In the genomic region with DNA sequence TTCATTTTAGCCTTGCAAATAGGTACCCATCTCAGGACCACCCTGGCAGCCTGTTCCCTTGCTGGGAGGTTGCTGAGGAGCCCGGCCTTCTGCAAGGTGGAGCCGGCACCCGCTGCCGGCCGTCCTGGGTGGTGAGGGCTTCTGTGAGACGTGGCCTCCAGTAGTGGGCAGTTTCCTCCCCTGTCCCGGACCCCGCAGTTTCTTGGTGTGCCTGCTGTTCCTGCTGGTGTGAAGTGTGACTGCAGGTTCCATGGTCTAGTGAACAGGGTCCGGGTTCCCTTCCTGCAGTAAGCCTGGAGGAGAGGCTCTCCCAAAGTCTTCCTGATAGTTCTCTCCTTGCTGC, we compare ENCODE assay signal across 36 cellular contexts. TPM values are rescaled to one million over a fixed set of nuclear protein-coding genes. Genes with fewer than 3 reads are reported as not detected.
"Had no signal": no experiment of that assay in that cellular context is flagged by ENCODE, and none has a peak within 500 bp of the region (broad histone marks: within the 10 kb centered on the region; RNA-seq: fewer than 3 reads in every experiment).

No MANE protein-coding gene starts in this region.

- H3K9me3 ChIP-seq: adrenal gland, ascending aorta had no signal

- H3K9me3 Mint-ChIP-seq: activated CD4-positive, alpha-beta memory T cell treated with anti-CD3 and anti-CD28 coated beads, Interleukin-2, amount 10 ng/mL, durations not matched to agents 7 days and 5 days; activated CD4-positive, alpha-beta T cell treated with anti-CD3 and anti-CD28 coated beads, Interleukin-2, amount 10 ng/mL, durations not matched to agents 7 days and 5 days; activated naive CD4-positive, alpha-beta T cell treated with anti-CD3 and anti-CD28 coated beads for 36 hours; activated naive CD4-positive, alpha-beta T cell treated with anti-CD3 and anti-CD28 coated beads, Interleukin-2, amount 50 U/mL, for 72 hours; activated naive CD8-positive, alpha-beta T cell treated with anti-CD3 and anti-CD28 coated beads for 36 hours; activated T-cell treated with anti-CD3 and anti-CD28 coated beads, Interleukin-2, amount 50 U/mL, for 24 hours; activated T-helper 17 cell treated with anti-CD3 and anti-CD28 coated beads, Interleukin-2, amount 50 U/mL, for 72 hours; central memory CD8-positive, alpha-beta T cell; T-helper 1 cell treated with Interleukin-12 subunit alpha and Interleukin-12 subunit beta and Interleukin-4 antibody, amounts not matched to agents 30 μg/mL and 1 μg/mL, for 36 hours; T-helper 2 cell treated with Interferon-gamma antibody and Interleukin-4, amounts not matched to agents 5 μg/mL and 100 μg/mL, for 36 hours; WTC11 had no signal

- H3K4me3 ChIP-seq: adrenal gland, ascending aorta, cardiac muscle cell had no signal

- H3K4me1 Mint-ChIP-seq: activated CD4-positive, alpha-beta memory T cell treated with anti-CD3 and anti-CD28 coated beads, Interleukin-2, amount 10 ng/mL, durations not matched to agents 7 days and 5 days; activated CD4-positive, alpha-beta T cell treated with anti-CD3 and anti-CD28 coated beads for 36 hours; activated CD4-positive, alpha-beta T cell treated with anti-CD3 and anti-CD28 coated beads, Interleukin-2, amount 10 ng/mL, durations not matched to agents 7 days and 5 days; activated CD8-positive, alpha-beta memory T cell treated with anti-CD3 and anti-CD28 coated beads, Interleukin-2, amount 10 ng/mL, durations not matched to agents 7 days and 5 days; activated naive CD8-positive, alpha-beta T cell treated with anti-CD3 and anti-CD28 coated beads for 36 hours; activated T-helper 17 cell treated with anti-CD3 and anti-CD28 coated beads, Interleukin-2, amount 50 U/mL, for 72 hours; central memory CD8-positive, alpha-beta T cell had no signal

- DNase-seq: activated CD4-positive, alpha-beta memory T cell treated with anti-CD3 and anti-CD28 coated beads, Interleukin-2, amount 10 ng/mL, durations not matched to agents 7 days and 5 days; activated CD4-positive, alpha-beta T cell treated with anti-CD3 and anti-CD28 coated beads for 1 hour; activated CD4-positive, alpha-beta T cell treated with anti-CD3 and anti-CD28 coated beads for 36 hours; activated CD4-positive, alpha-beta T cell treated with anti-CD3 and anti-CD28 coated beads for 48 hours; activated CD4-positive, alpha-beta T cell treated with anti-CD3 and anti-CD28 coated beads, Interleukin-2, amount 10 ng/mL, durations not matched to agents 7 days and 5 days; activated CD4-positive, alpha-beta T cell treated with anti-CD3 and anti-CD28 coated beads, Interleukin-2, amount 50 U/mL, for 48 hours; activated CD4-positive, CD25-positive, alpha-beta regulatory T cell; activated CD8-positive, alpha-beta memory T cell treated with anti-CD3 and anti-CD28 coated beads for 24 hours; activated CD8-positive, alpha-beta memory T cell treated with anti-CD3 and anti-CD28 coated beads, Interleukin-2, amount 10 ng/mL, durations not matched to agents 7 days and 5 days; activated CD8-positive, alpha-beta memory T cell treated with anti-CD3 and anti-CD28 coated beads, Interleukin-2, amount 50 U/mL, for 48 hours; activated CD8-positive, alpha-beta T cell treated with anti-CD3 and anti-CD28 coated beads, Interleukin-2, amount 10 ng/mL, durations not matched to agents 7 days and 5 days; activated effector memory CD4-positive, alpha-beta T cell treated with anti-CD3 and anti-CD28 coated beads, Interleukin-2, amount 50 U/mL, for 16 hours; activated gamma-delta T cell treated with Interleukin-2 at 50 U/mL for 16 hours; activated naive CD4-positive, alpha-beta T cell; activated naive CD4-positive, alpha-beta T cell treated with anti-CD3 and anti-CD28 coated beads for 36 hours; activated naive CD4-positive, alpha-beta T cell treated with anti-CD3 and anti-CD28 coated beads, Interleukin-2, amount 50 U/mL, for 16 hours; activated naive CD8-positive, alpha-beta T cell treated with anti-CD3 and anti-CD28 coated beads for 36 hours; activated T-cell treated with anti-CD3 and anti-CD28 coated beads, Interleukin-2, amount 50 U/mL, for 24 hours; activated T-cell treated with anti-CD3 and anti-CD28 coated beads, Interleukin-2, amount 50 U/mL, for 48 hours; adrenal gland; amniotic stem cell; SW 1271; T-helper 1 cell; T-helper 2 cell; T-helper 9 cell had no signal

- H3K27me3 ChIP-seq: adrenal gland, ascending aorta, cardiac muscle cell had no signal

- ATAC-seq: activated CD4-positive, alpha-beta T cell treated with anti-CD3 and anti-CD28 coated beads for 36 hours; activated CD4-positive, CD25-positive, alpha-beta regulatory T cell treated with anti-CD3 and anti-CD28 coated beads, Interleukin-2, amount 50 U/mL, for 24 hours; activated CD8-positive, alpha-beta memory T cell treated with anti-CD3 and anti-CD28 coated beads, Interleukin-2, amount 10 ng/mL, durations not matched to agents 7 days and 5 days; activated CD8-positive, alpha-beta T cell treated with anti-CD3 and anti-CD28 coated beads, Interleukin-2, amount 10 ng/mL, durations not matched to agents 7 days and 5 days; activated naive CD4-positive, alpha-beta T cell treated with anti-CD3 and anti-CD28 coated beads, Interleukin-2, amount 50 U/mL, for 72 hours; activated T-helper 17 cell treated with anti-CD3 and anti-CD28 coated beads, Interleukin-2, amount 50 U/mL, for 72 hours; WTC11 had no signal

- H3K27ac ChIP-seq: adrenal gland, ascending aorta, cardiac muscle cell, VCaP had no signal

- H3K36me3 Mint-ChIP-seq: activated CD8-positive, alpha-beta memory T cell treated with anti-CD3 and anti-CD28 coated beads, Interleukin-2, amount 10 ng/mL, durations not matched to agents 7 days and 5 days; activated naive CD4-positive, alpha-beta T cell treated with anti-CD3 and anti-CD28 coated beads, Interleukin-2, amount 50 U/mL, for 72 hours; activated naive CD8-positive, alpha-beta T cell treated with anti-CD3 and anti-CD28 coated beads for 36 hours had no signal

- H3K4me3 Mint-ChIP-seq: activated CD4-positive, alpha-beta memory T cell treated with anti-CD3 and anti-CD28 coated beads, Interleukin-2, amount 10 ng/mL, durations not matched to agents 7 days and 5 days; activated CD4-positive, alpha-beta T cell treated with anti-CD3 and anti-CD28 coated beads for 36 hours; activated CD4-positive, alpha-beta T cell treated with anti-CD3 and anti-CD28 coated beads, Interleukin-2, amount 10 ng/mL, durations not matched to agents 7 days and 5 days; activated CD8-positive, alpha-beta memory T cell treated with anti-CD3 and anti-CD28 coated beads, Interleukin-2, amount 10 ng/mL, durations not matched to agents 7 days and 5 days; activated CD8-positive, alpha-beta T cell treated with anti-CD3 and anti-CD28 coated beads, Interleukin-2, amount 10 ng/mL, durations not matched to agents 7 days and 5 days; activated naive CD4-positive, alpha-beta T cell treated with anti-CD3 and anti-CD28 coated beads for 36 hours; activated naive CD8-positive, alpha-beta T cell treated with anti-CD3 and anti-CD28 coated beads for 36 hours; activated T-cell treated with anti-CD3 and anti-CD28 coated beads, Interleukin-2, amount 50 U/mL, for 24 hours; activated T-helper 17 cell treated with anti-CD3 and anti-CD28 coated beads, Interleukin-2, amount 50 U/mL, for 72 hours; central memory CD8-positive, alpha-beta T cell; T-helper 1 cell treated with Interleukin-12 subunit alpha and Interleukin-12 subunit beta and Interleukin-4 antibody, amounts not matched to agents 30 μg/mL and 1 μg/mL, for 36 hours; T-helper 2 cell treated with Interferon-gamma antibody and Interleukin-4, amounts not matched to agents 5 μg/mL and 100 μg/mL, for 36 hours; WTC11 had no signal

- H3K27ac Mint-ChIP-seq: activated CD4-positive, alpha-beta memory T cell treated with anti-CD3 and anti-CD28 coated beads, Interleukin-2, amount 10 ng/mL, durations not matched to agents 7 days and 5 days; activated CD4-positive, alpha-beta T cell treated with anti-CD3 and anti-CD28 coated beads for 36 hours; activated CD4-positive, alpha-beta T cell treated with anti-CD3 and anti-CD28 coated beads, Interleukin-2, amount 10 ng/mL, durations not matched to agents 7 days and 5 days; activated CD8-positive, alpha-beta memory T cell treated with anti-CD3 and anti-CD28 coated beads, Interleukin-2, amount 10 ng/mL, durations not matched to agents 7 days and 5 days; activated CD8-positive, alpha-beta T cell treated with anti-CD3 and anti-CD28 coated beads, Interleukin-2, amount 10 ng/mL, durations not matched to agents 7 days and 5 days; activated naive CD4-positive, alpha-beta T cell treated with anti-CD3 and anti-CD28 coated beads for 36 hours; activated naive CD4-positive, alpha-beta T cell treated with anti-CD3 and anti-CD28 coated beads, Interleukin-2, amount 50 U/mL, for 72 hours; activated naive CD8-positive, alpha-beta T cell treated with anti-CD3 and anti-CD28 coated beads for 36 hours; activated T-cell treated with anti-CD3 and anti-CD28 coated beads, Interleukin-2, amount 50 U/mL, for 24 hours; activated T-helper 17 cell treated with anti-CD3 and anti-CD28 coated beads, Interleukin-2, amount 50 U/mL, for 72 hours; T-helper 1 cell treated with Interleukin-12 subunit alpha and Interleukin-12 subunit beta and Interleukin-4 antibody, amounts not matched to agents 30 μg/mL and 1 μg/mL, for 36 hours; T-helper 2 cell treated with Interferon-gamma antibody and Interleukin-4, amounts not matched to agents 5 μg/mL and 100 μg/mL, for 36 hours; WTC11 had no signal

- H3K27me3 Mint-ChIP-seq: brain had no signal

- H3K36me3 ChIP-seq: adrenal gland, ascending aorta, cardiac muscle cell had no signal

- H3K4me1 ChIP-seq: adrenal gland had no signal

RNA-seq across cellular contexts. Expression of gene OLFM1, which starts 13.6 kb away (rescaled TPM):
- total RNA-seq: activated CD4-positive, alpha-beta memory T cell treated with anti-CD3 and anti-CD28 coated beads, Interleukin-2, amount 10 ng/mL, durations not matched to agents 7 days and 5 days; activated CD4-positive, alpha-beta T cell treated with anti-CD3 and anti-CD28 coated beads for 36 hours; activated CD4-positive, alpha-beta T cell treated with anti-CD3 and anti-CD28 coated beads, Interleukin-2, amount 10 ng/mL, durations not matched to agents 7 days and 5 days; activated CD8-positive, alpha-beta T cell treated with anti-CD3 and anti-CD28 coated beads, Interleukin-2, amount 10 ng/mL, durations not matched to agents 7 days and 5 days; activated naive CD4-positive, alpha-beta T cell treated with anti-CD3 and anti-CD28 coated beads for 36 hours; activated naive CD4-positive, alpha-beta T cell treated with anti-CD3 and anti-CD28 coated beads, Interleukin-2, amount 50 U/mL, for 72 hours; activated naive CD8-positive, alpha-beta T cell treated with anti-CD3 and anti-CD28 coated beads for 36 hours had no signal
